In the genomic region with DNA sequence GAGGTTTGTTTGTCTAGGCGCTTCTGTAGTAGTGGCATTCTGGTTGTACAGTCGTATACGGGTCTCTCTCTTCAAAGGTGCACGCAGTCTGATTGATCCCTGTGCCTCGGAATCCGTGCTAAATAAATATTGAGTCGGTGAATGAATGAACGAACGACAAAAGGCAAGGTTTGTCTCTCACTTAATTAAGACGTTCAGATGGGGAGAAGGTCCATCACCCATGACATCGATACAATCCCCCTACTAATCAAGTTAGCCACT, we compare ENCODE assay signal across 8 cellular contexts. TPM values are rescaled to one million over a fixed set of nuclear protein-coding genes. Genes with fewer than 3 reads are reported as not detected.
DNase-seq lines count a peak whose midpoint lies in the region; ATAC-seq, FAIRE-seq and TF ChIP-seq lines count a peak whose summit lies in the region.

No MANE protein-coding gene starts in this region.

- TF ChIP-seq POLR2A in GM12878 (IDR thresholded peaks at IDR 0.05; ENCODE audit: low read depth, low read length): no peak

- H3K4me2 ChIP-seq in GM12878 (ENCODE audit: control insufficient read depth, insufficient read depth): peak overlapping the region; percentile 93

- WGBS in GM12878 (ENCODE audit: insufficient coverage, insufficient replicate concordance, low lambda C conversion rate, missing lambda C conversion rate): under 1% methylated on average over 11 of the region's 11 CpGs

- ATAC-seq in GM18867 (IDR thresholded peaks at IDR 0.05; ENCODE audit: unreplicated experiment): peak; percentile 1
- ATAC-seq in HG03439 (IDR thresholded peaks at IDR 0.05; ENCODE audit: unreplicated experiment): peak; percentile 6
- no peak for ATAC-seq in GM12878
- ATAC-seq in GM19023 (IDR thresholded peaks at IDR 0.05; ENCODE audit: unreplicated experiment): no peak

- no peak for TF ChIP-seq CTCF in GM12878 (IDR thresholded peaks at IDR 0.05 in 2 of 3, conservative IDR thresholded peaks at IDR 0.05 in 1 of 3; ENCODE audit: control insufficient read depth in 2 of 3, extremely low read depth in 1 of 3, insufficient read depth in 1 of 3, low read depth in 3 of 3, low read length in 3 of 3)

- H2AFZ ChIP-seq in GM12878 (ENCODE audit: control insufficient read depth, low read depth, low read length): peak overlapping the region; percentile 95

- H3K27me3 ChIP-seq in GM12878 (replicated peaks in 1 of 2; ENCODE audit: control insufficient read depth in 2 of 2, insufficient read depth in 2 of 2, low read length in 1 of 2) (no peaks in the 10 kb centered on the region), mucosa of stomach (ENCODE audit: control insufficient read depth, insufficient read depth, low read length) (no peaks in the 10 kb centered on the region)

- CTCF ChIA-PET in GM12878 (lab: Yijun Ruan, JAX): no interaction called here

- H3K27ac ChIP-seq in GM12878 (ENCODE audit: control insufficient read depth, insufficient read depth): peak overlapping the region; percentile 54

- intact Hi-C loops in GM12878 (cut with micrococcal nuclease; ENCODE audit: unreplicated experiment): loop anchor here (10.0 kb wide), 1 partner anchor 281 kb away; a partner anchor contains a TSS

- RAD21 ChIA-PET in GM12878 (lab: Charles Lee; ENCODE audit: unreplicated experiment): interaction anchor here (1.0 to 1.9 kb wide), 2 partner anchors 20 to 868 kb away, joined by 3 to 5 read pairs; no protein-coding TSS in a partner anchor

- POLR2A ChIA-PET in GM12878 (lab: Charles Lee): interaction anchor here (1.5 kb wide), 2 partner anchors 17 to 71 kb away, joined by 4 to 6 read pairs; a partner anchor contains a TSS

- H3K4me3 ChIP-seq in GM12878 (peak overlapping the region; percentile 64), mucosa of stomach (ENCODE audit: low read length) (peak overlapping the region; percentile 78)

- no peak for TF ChIP-seq EP300 in GM12878 (IDR thresholded peaks at IDR 0.05; ENCODE audit: borderline replicate concordance in 1 of 2, control insufficient read depth in 1 of 2, low read depth in 2 of 2, low read length in 2 of 2)

- in situ Hi-C loops in GM12878 (cut with MboI): no loop called here

- H3K9ac ChIP-seq in GM12878 (ENCODE audit: control insufficient read depth, insufficient read depth, low read length): peak overlapping the region; percentile 73
- peak overlapping the region; percentile 56 for H3K9ac ChIP-seq in mucosa of stomach (ENCODE audit: low read length)

- TF ChIP-seq RAD21 in GM12878 (IDR thresholded peaks at IDR 0.05; ENCODE audit: insufficient read depth, low read depth, low read length): no peak

- H3K4me1 ChIP-seq in GM12878 (ENCODE audit: control insufficient read depth, insufficient read depth, low read length) (peaks cover 25% of the 10 kb centered on the region), mucosa of stomach (ENCODE audit: control insufficient read depth, insufficient read depth, low read length) (peaks cover 5% of the 10 kb centered on the region)

- FAIRE-seq in GM12878 (lab: Jason Lieb, UNC): no peak

- H3K9me3 ChIP-seq in GM12878 (replicated peaks; ENCODE audit: control insufficient read depth, insufficient read depth, low read length): no peaks in the 10 kb centered on the region
- no peaks in the 10 kb centered on the region for H3K9me3 ChIP-seq in mucosa of stomach (ENCODE audit: control insufficient read depth, low read length)

- H4K20me1 ChIP-seq in GM12878 (ENCODE audit: control insufficient read depth, insufficient read depth): no peaks in the 10 kb centered on the region

- H3K79me2 ChIP-seq in GM12878 (ENCODE audit: control insufficient read depth, insufficient read depth, low read length): peaks cover 14% of the 10 kb centered on the region

- SMC1A ChIA-PET in GM12878 (lab: Charles Lee; ENCODE audit: uncharacterized antibody, unreplicated experiment): interaction anchor here (0.6 to 1.9 kb wide), 4 partner anchors 21 to 71 kb away, joined by 3 to 14 read pairs (median 6); no protein-coding TSS in a partner anchor

- H3K36me3 ChIP-seq in GM12878 (ENCODE audit: control insufficient read depth in 2 of 2, insufficient read depth in 2 of 2, low read length in 1 of 2) (no peaks in the 10 kb centered on the region; a peak in 1 of 4 replicates), mucosa of stomach (ENCODE audit: control insufficient read depth, insufficient read depth, low read length) (no peaks in the 10 kb centered on the region)

- BruUV-seq in GM12878 (replicated peaks; lab: Mats Ljungman, UMichigan): TSS peak; percentile 98

- DNase-seq in GM12878 (ENCODE audit: low read depth, low spot score) (no peak), NCI-H526 treated with DMSO at 0.1 percent for 48 hours (lab: John Stamatoyannopoulos, UW) (no peak), NCI-H774 (lab: John Stamatoyannopoulos, UW) (no peak), GDM1 (lab: John Stamatoyannopoulos, UW) (no peak)

TF ChIP-seq in GM12878, 131 proteins besides CTCF, POLR2A, EP300 and RAD21:
- TF ChIP-seq EGR1 (IDR thresholded peaks at IDR 0.05; ENCODE audit: borderline replicate concordance in 1 of 2, low read depth in 2 of 2, low read length in 2 of 2) (no peak), CEBPB (IDR thresholded peaks at IDR 0.05; ENCODE audit: borderline replicate concordance in 1 of 2, low read depth in 2 of 2, low read length in 2 of 2) (no peak)
- TF ChIP-seq, protein P1, sequence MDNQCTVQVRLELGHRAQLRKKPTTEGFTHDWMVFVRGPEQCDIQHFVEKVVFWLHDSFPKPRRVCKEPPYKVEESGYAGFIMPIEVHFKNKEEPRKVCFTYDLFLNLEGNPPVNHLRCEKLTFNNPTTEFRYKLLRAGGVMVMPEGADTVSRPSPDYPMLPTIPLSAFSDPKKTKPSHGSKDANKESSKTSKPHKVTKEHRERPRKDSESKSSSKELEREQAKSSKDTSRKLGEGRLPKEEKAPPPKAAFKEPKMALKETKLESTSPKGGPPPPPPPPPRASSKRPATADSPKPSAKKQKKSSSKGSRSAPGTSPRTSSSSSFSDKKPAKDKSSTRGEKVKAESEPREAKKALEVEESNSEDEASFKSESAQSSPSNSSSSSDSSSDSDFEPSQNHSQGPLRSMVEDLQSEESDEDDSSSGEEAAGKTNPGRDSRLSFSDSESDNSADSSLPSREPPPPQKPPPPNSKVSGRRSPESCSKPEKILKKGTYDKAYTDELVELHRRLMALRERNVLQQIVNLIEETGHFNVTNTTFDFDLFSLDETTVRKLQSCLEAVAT (IDR thresholded peaks at IDR 0.05): peak; percentile 55; the same call in 1 of the 2 replicates

RNA-seq across cellular contexts. Expression of a gene that starts 0.5 kb away (rescaled TPM):
- total RNA-seq in GM12878 (2013; cell fraction: nucleolus; rRNA removed): 62.7 and 66.4 TPM in 2 replicates
- 6.0 and 9.0 TPM in 2 replicates for total RNA-seq in GM12878 (2014; rRNA removed)
- 6.5 and 6.6 TPM in 2 replicates for total RNA-seq in GM12878 (2014; rRNA removed; fragmentation: Illumina TruSeq; extraction: Trizol)
- 6.4 and 7.6 TPM in 2 replicates for total RNA-seq in GM12878 (2021)
- polyA plus RNA-seq in GM12878 (2011; ENCODE audit: low read depth): 6.3 TPM
- polyA plus RNA-seq in GM12878 (2011; rRNA removed): 12.7 and 18.9 TPM in 2 replicates
- polyA plus RNA-seq in GM12878 (2011; cell fraction: cytosol; rRNA removed): 5.2 and 6.7 TPM in 2 replicates
- 8.6 and 16.8 TPM in 2 replicates for polyA plus RNA-seq in GM12878 (2011; cell fraction: nucleus; rRNA removed)
- polyA plus RNA-seq in GM12878 (2012): 9.2 and 10.2 TPM in 2 replicates
- 4.7 and 5.0 TPM in 2 replicates for polyA plus RNA-seq in GM12878 (2014; fragmentation: Illumina TruSeq; extraction: Trizol)
- polyA plus RNA-seq in GM12878 (2014; fragmentation: Nextera tagmentation; extraction: Ambion mirVana): 1 to 10 TPM; 1.2 to 1.4 TPM
- polyA plus RNA-seq in GM12878 (2014; rRNA removed): 3.2 and 5.7 TPM in 2 replicates
- 1 to 10 TPM; 1.6 TPM for polyA plus RNA-seq in GM12878 (2016; fragmentation: Nextera tagmentation; extraction: Ambion mirVana)
- 23.6 and 24.2 TPM in 2 replicates for polyA minus RNA-seq in GM12878 (2011; rRNA and poly(A)+ RNA removed)
- 5.9 and 9.1 TPM in 2 replicates for polyA minus RNA-seq in GM12878 (2011; cell fraction: cytosol; rRNA and poly(A)+ RNA removed)
- polyA minus RNA-seq in GM12878 (2011; cell fraction: nucleus; rRNA and poly(A)+ RNA removed): 18.9 and 20.0 TPM in 2 replicates

Comparison
In these comparisons a context has a peak if more than half of its experiments do, and no peak if none do; other contexts are left out.
1. ATAC-seq: peak in GM18867 (single experiment) and HG03439 (single experiment); none in GM12878 (single experiment) and GM19023 (single experiment).